Comparison of ENCODE assay signal across 1 cellular context in genomic region chr1:52032785-52033131, GRCh38.
TF ChIP-seq lines count a peak whose summit lies in the region.

No MANE protein-coding gene starts in this region.

TF ChIP-seq in K562, 482 proteins besides CTCF, POLR2A, EP300 and RAD21 (continued from another document):
- TF ChIP-seq, protein P1, sequence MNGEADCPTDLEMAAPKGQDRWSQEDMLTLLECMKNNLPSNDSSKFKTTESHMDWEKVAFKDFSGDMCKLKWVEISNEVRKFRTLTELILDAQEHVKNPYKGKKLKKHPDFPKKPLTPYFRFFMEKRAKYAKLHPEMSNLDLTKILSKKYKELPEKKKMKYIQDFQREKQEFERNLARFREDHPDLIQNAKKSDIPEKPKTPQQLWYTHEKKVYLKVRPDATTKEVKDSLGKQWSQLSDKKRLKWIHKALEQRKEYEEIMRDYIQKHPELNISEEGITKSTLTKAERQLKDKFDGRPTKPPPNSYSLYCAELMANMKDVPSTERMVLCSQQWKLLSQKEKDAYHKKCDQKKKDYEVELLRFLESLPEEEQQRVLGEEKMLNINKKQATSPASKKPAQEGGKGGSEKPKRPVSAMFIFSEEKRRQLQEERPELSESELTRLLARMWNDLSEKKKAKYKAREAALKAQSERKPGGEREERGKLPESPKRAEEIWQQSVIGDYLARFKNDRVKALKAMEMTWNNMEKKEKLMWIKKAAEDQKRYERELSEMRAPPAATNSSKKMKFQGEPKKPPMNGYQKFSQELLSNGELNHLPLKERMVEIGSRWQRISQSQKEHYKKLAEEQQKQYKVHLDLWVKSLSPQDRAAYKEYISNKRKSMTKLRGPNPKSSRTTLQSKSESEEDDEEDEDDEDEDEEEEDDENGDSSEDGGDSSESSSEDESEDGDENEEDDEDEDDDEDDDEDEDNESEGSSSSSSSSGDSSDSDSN (IDR thresholded peaks at IDR 0.05; ENCODE audit: borderline replicate concordance in 1 of 2, low read depth in 2 of 2, low read length in 2 of 2) = peak in 1 of 2 experiments; percentile 52; a peak in 1 of 4 replicates
- TF ChIP-seq CBFA2T2 (conservative IDR thresholded peaks at IDR 0.05) (no peak), SREBF1 (IDR thresholded peaks at IDR 0.05; ENCODE audit: borderline replicate concordance, low read depth, low read length) (no peak), POLR3A (IDR thresholded peaks at IDR 0.05; ENCODE audit: borderline replicate concordance, extremely low read depth, insufficient read depth, insufficient read length) (no peak), FOXM1 (IDR thresholded peaks at IDR 0.05; ENCODE audit: low read depth) (no peak), FOXM1 (CRISPR knock-in tag; IDR thresholded peaks at IDR 0.05; ENCODE audit: low read depth) (no peak), HDAC8 (tag; IDR thresholded peaks at IDR 0.05) (no peak), ARID3A (IDR thresholded peaks at IDR 0.05; ENCODE audit: borderline replicate concordance, low read depth, low read length) (no peak), CXXC5 (CRISPR knock-in tag; IDR thresholded peaks at IDR 0.05) (no peak), SMAD1 (IDR thresholded peaks at IDR 0.05; ENCODE audit: low read depth, low read length, partially characterized antibody) (no peak), HNRNPLL (IDR thresholded peaks at IDR 0.05; ENCODE audit: low read depth, low read length, poor library complexity, severe bottlenecking) (peak; percentile 6), ZSCAN29 (IDR thresholded peaks at IDR 0.05) (peak; percentile 98), TCF7 (IDR thresholded peaks at IDR 0.05; ENCODE audit: borderline replicate concordance) (no peak), SP1 (CRISPR knock-in tag; IDR thresholded peaks at IDR 0.05) (no peak), ZNF324 (CRISPR knock-in tag; IDR thresholded peaks at IDR 0.05) (no peak), BHLHE40 (IDR thresholded peaks at IDR 0.05; ENCODE audit: low read length) (peak; percentile 69; the same call in 1 of the 2 replicates), ZNF583 (CRISPR knock-in tag; IDR thresholded peaks at IDR 0.05) (no peak), E2F5 (CRISPR knock-in tag; IDR thresholded peaks at IDR 0.05) (no peak), BMI1 (IDR thresholded peaks at IDR 0.05; ENCODE audit: low read length) (no peak), NFIC (IDR thresholded peaks at IDR 0.05) (no peak), GATAD2B (IDR thresholded peaks at IDR 0.05; ENCODE audit: borderline replicate concordance) (no peak), ZNF778 (CRISPR knock-in tag; IDR thresholded peaks at IDR 0.05) (no peak), BRD9 (IDR thresholded peaks at IDR 0.05; ENCODE audit: low read depth, partially characterized antibody) (no peak), FOXK2 (conservative IDR thresholded peaks at IDR 0.05 in 1 of 2, IDR thresholded peaks at IDR 0.05 in 1 of 2; ENCODE audit: low read depth in 2 of 2) (no peak), NELFE (IDR thresholded peaks at IDR 0.05; ENCODE audit: insufficient read depth, insufficient read length) (no peak), SAFB2 (IDR thresholded peaks at IDR 0.05; ENCODE audit: borderline replicate concordance, low read depth, low read length, severe bottlenecking) (no peak), ETS1 (conservative IDR thresholded peaks at IDR 0.05; ENCODE audit: control insufficient read depth, low read depth, low read length) (no peak), ZNF707 (CRISPR knock-in tag; conservative IDR thresholded peaks at IDR 0.05) (no peak), RBFOX2 (IDR thresholded peaks at IDR 0.05; ENCODE audit: low read depth, low read length) (no peak), SRSF7 (optimal IDR thresholded peaks at IDR 0.05; ENCODE audit: low read depth, low read length) (no peak), YBX1 (IDR thresholded peaks at IDR 0.05) (no peak), MCM5 (IDR thresholded peaks at IDR 0.05; ENCODE audit: low read depth) (no peak), CTCFL (IDR thresholded peaks at IDR 0.05; ENCODE audit: borderline replicate concordance, insufficient read depth, low read depth, low read length, poor library complexity, severe bottlenecking) (no peak), SRSF3 (IDR thresholded peaks at IDR 0.05; ENCODE audit: insufficient read depth, low read length) (no peak; the same call in 1 of the 2 replicates), TBL1XR1 (IDR thresholded peaks at IDR 0.05; ENCODE audit: low read length in 2 of 2) (no peak), BRCA1 (IDR thresholded peaks at IDR 0.05) (no peak), BRCA1 (CRISPR knock-in tag; IDR thresholded peaks at IDR 0.05) (no peak), PRMT5 (CRISPR knock-in tag; IDR thresholded peaks at IDR 0.05) (no peak)
- TF ChIP-seq, protein P2, sequence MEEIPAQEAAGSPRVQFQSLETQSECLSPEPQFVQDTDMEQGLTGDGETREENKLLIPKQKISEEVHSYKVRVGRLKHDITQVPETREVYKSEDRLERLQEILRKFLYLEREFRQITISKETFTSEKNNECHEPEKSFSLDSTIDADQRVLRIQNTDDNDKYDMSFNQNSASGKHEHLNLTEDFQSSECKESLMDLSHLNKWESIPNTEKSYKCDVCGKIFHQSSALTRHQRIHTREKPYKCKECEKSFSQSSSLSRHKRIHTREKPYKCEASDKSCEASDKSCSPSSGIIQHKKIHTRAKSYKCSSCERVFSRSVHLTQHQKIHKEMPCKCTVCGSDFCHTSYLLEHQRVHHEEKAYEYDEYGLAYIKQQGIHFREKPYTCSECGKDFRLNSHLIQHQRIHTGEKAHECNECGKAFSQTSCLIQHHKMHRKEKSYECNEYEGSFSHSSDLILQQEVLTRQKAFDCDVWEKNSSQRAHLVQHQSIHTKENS (CRISPR knock-in tag; IDR thresholded peaks at IDR 0.05) = no peak
- TF ChIP-seq, protein P3, sequence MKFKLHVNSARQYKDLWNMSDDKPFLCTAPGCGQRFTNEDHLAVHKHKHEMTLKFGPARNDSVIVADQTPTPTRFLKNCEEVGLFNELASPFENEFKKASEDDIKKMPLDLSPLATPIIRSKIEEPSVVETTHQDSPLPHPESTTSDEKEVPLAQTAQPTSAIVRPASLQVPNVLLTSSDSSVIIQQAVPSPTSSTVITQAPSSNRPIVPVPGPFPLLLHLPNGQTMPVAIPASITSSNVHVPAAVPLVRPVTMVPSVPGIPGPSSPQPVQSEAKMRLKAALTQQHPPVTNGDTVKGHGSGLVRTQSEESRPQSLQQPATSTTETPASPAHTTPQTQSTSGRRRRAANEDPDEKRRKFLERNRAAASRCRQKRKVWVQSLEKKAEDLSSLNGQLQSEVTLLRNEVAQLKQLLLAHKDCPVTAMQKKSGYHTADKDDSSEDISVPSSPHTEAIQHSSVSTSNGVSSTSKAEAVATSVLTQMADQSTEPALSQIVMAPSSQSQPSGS (CRISPR knock-in tag; IDR thresholded peaks at IDR 0.05) = no peak
